1 cellular context compared by ENCODE assay signal in genomic region chr16:8931864-8932263, GRCh38.
A peak's percentile ranks its signal among the peaks of the same experiment; 100 is the strongest.
TF ChIP-seq lines count a peak whose summit lies in the region.

No MANE protein-coding gene starts in this region.

TF ChIP-seq in HepG2, 621 proteins besides CTCF, POLR2A, EP300 and RAD21 (continued from another document and continues in another):
- TF ChIP-seq ZNF512B (CRISPR knock-in tag; IDR thresholded peaks at IDR 0.05; ENCODE audit: borderline replicate concordance) (no peak), ZGPAT (CRISPR knock-in tag; IDR thresholded peaks at IDR 0.05) (no peak; the same call in 1 of the 2 replicates), ZFP1 (CRISPR knock-in tag; IDR thresholded peaks at IDR 0.05) (no peak), TCF12 (IDR thresholded peaks at IDR 0.05) (no peak), TCF12 (CRISPR knock-in tag; IDR thresholded peaks at IDR 0.05) (no peak), NFE2L1 (CRISPR knock-in tag; IDR thresholded peaks at IDR 0.05; ENCODE audit: borderline replicate concordance) (no peak), IRX3 (CRISPR knock-in tag; IDR thresholded peaks at IDR 0.05; ENCODE audit: borderline replicate concordance, low read depth) (0 out of 2 replicates have a peak, but pooled peaks have one; percentile 72), TP53 (CRISPR knock-in tag; conservative IDR thresholded peaks at IDR 0.05) (no peak), ZNF235 (CRISPR knock-in tag; IDR thresholded peaks at IDR 0.05; ENCODE audit: borderline replicate concordance) (no peak), AFF4 (CRISPR knock-in tag; IDR thresholded peaks at IDR 0.05) (no peak), ZNF430 (CRISPR knock-in tag; IDR thresholded peaks at IDR 0.05) (0 out of 2 replicates have a peak, but pooled peaks have one; percentile 31), HNRNPH1 (optimal IDR thresholded peaks at IDR 0.05; ENCODE audit: low read depth, low read length) (no peak), MYC (CRISPR knock-in tag; IDR thresholded peaks at IDR 0.05; ENCODE audit: borderline replicate concordance) (no peak), ZNF878 (CRISPR knock-in tag; IDR thresholded peaks at IDR 0.05) (no peak), FOXJ3 (CRISPR knock-in tag; IDR thresholded peaks at IDR 0.05; ENCODE audit: borderline replicate concordance) (no peak), KDM5B (CRISPR knock-in tag; IDR thresholded peaks at IDR 0.05; ENCODE audit: borderline replicate concordance) (no peak), ZSCAN25 (CRISPR knock-in tag; IDR thresholded peaks at IDR 0.05) (no peak), SYNCRIP (IDR thresholded peaks at IDR 0.05; ENCODE audit: insufficient read depth, low read depth, low read length) (no peak), HDAC6 (IDR thresholded peaks at IDR 0.05; ENCODE audit: low read depth, low read length) (no peak), TEAD2 (CRISPR knock-in tag; IDR thresholded peaks at IDR 0.05) (no peak), MNT (IDR thresholded peaks at IDR 0.05) (no peak), AHDC1 (CRISPR knock-in tag; IDR thresholded peaks at IDR 0.05; ENCODE audit: borderline replicate concordance) (no peak), JDP2 (CRISPR knock-in tag; IDR thresholded peaks at IDR 0.05; ENCODE audit: borderline replicate concordance) (no peak), SMAD1 (CRISPR knock-in tag; IDR thresholded peaks at IDR 0.05; ENCODE audit: borderline replicate concordance, low read depth) (no peak), ZNF180 (CRISPR knock-in tag; IDR thresholded peaks at IDR 0.05; ENCODE audit: borderline replicate concordance, low read depth) (no peak), ATF4 (CRISPR knock-in tag; IDR thresholded peaks at IDR 0.05) (peak in 1 of 2 experiments; percentile 58; a peak in 2 of 4 replicates), ZNF543 (CRISPR knock-in tag; IDR thresholded peaks at IDR 0.05) (no peak), ZNF816 (CRISPR knock-in tag; IDR thresholded peaks at IDR 0.05; ENCODE audit: borderline replicate concordance) (no peak), MEIS2 (CRISPR knock-in tag; IDR thresholded peaks at IDR 0.05) (peak; percentile 81; the same call in 1 of the 2 replicates), ZFP91 (CRISPR knock-in tag; IDR thresholded peaks at IDR 0.05; ENCODE audit: borderline replicate concordance) (no peak), ZNF234 (CRISPR knock-in tag; conservative IDR thresholded peaks at IDR 0.05) (no peak), ZNF770 (CRISPR knock-in tag; IDR thresholded peaks at IDR 0.05) (no peak), TIGD3 (CRISPR knock-in tag; IDR thresholded peaks at IDR 0.05; ENCODE audit: borderline replicate concordance) (no peak), NCOR1 (IDR thresholded peaks at IDR 0.05; ENCODE audit: borderline replicate concordance, low read length) (no peak)
